Comparison of ENCODE assay signal across 26 cellular contexts in the genomic region with DNA sequence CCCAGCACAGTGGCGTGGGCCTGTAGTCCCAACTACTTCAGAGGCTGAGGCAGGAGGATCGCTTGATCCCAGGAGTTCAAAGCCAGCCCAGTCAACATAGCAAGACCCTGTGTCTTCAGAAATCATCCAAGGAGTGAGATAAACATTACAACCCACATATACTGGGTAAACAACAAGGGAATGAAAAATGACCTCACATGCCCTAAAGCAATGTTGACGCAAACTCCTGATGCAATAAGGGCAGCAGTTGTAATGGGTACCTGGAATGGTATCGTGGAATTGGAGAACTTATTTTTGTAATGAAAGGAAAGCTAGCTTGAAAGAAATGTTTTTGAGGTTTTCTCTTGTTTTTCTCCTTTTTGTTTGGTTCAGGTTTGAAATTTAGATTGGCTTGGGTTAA. TPM values are rescaled to one million over a fixed set of nuclear protein-coding genes. Genes with fewer than 3 reads are reported as not detected.
"Had no signal": no experiment of that assay in that cellular context is flagged by ENCODE, and none has a peak within 500 bp of the region (broad histone marks: within the 10 kb centered on the region; RNA-seq: fewer than 3 reads in every experiment).

No MANE protein-coding gene starts in this region.

- H3K4me1 ChIP-seq: sigmoid colon, upper lobe of right lung had no signal

- ATAC-seq: activated CD8-positive, alpha-beta T cell treated with anti-CD3 and anti-CD28 coated beads for 36 hours; activated T-helper 17 cell treated with anti-CD3 and anti-CD28 coated beads, Interleukin-2, amount 50 U/mL, for 72 hours; stimulated activated memory B cell treated with anti-CD40 and anti-IgM and Interleukin-4, amounts not matched to agents 10 μg/mL and 1 μg/mL and 100 μg/mL, for 72 hours; upper lobe of right lung had no signal

- H3K27ac ChIP-seq: dorsolateral prefrontal cortex, sigmoid colon, thoracic aorta, upper lobe of right lung had no signal

- H3K36me3 ChIP-seq: sigmoid colon, thoracic aorta, upper lobe of right lung had no signal

- H3K9me3 ChIP-seq: thoracic aorta, upper lobe of right lung had no signal

- H3K36me3 Mint-ChIP-seq: activated naive CD8-positive, alpha-beta T cell treated with anti-CD3 and anti-CD28 coated beads, Interleukin-2, amount 10 ng/mL, durations not matched to agents 7 days and 5 days; stimulated activated memory B cell treated with anti-CD40 and anti-IgM and Interleukin-4, amounts not matched to agents 10 μg/mL and 1 μg/mL and 100 μg/mL, for 72 hours had no signal

- H3K27me3 ChIP-seq: sigmoid colon, upper lobe of right lung had no signal

- H3K4me3 Mint-ChIP-seq: activated CD8-positive, alpha-beta T cell treated with anti-CD3 and anti-CD28 coated beads for 36 hours; activated naive CD8-positive, alpha-beta T cell treated with anti-CD3 and anti-CD28 coated beads, Interleukin-2, amount 10 ng/mL, durations not matched to agents 7 days and 5 days; activated T-helper 17 cell treated with anti-CD3 and anti-CD28 coated beads, Interleukin-2, amount 50 U/mL, for 72 hours; endodermal cell; nephron progenitor cell; stimulated activated memory B cell treated with anti-CD40 and anti-IgM and Interleukin-4, amounts not matched to agents 10 μg/mL and 1 μg/mL and 100 μg/mL, for 72 hours had no signal

- H3K4me3 ChIP-seq: dorsolateral prefrontal cortex, lung, sigmoid colon, thoracic aorta, upper lobe of right lung had no signal

- H3K27ac Mint-ChIP-seq: activated CD8-positive, alpha-beta T cell treated with anti-CD3 and anti-CD28 coated beads for 36 hours; activated naive CD8-positive, alpha-beta T cell treated with anti-CD3 and anti-CD28 coated beads, Interleukin-2, amount 10 ng/mL, durations not matched to agents 7 days and 5 days; activated T-helper 17 cell treated with anti-CD3 and anti-CD28 coated beads, Interleukin-2, amount 50 U/mL, for 72 hours; endodermal cell; nephron progenitor cell; stimulated activated memory B cell treated with anti-CD40 and anti-IgM and Interleukin-4, amounts not matched to agents 10 μg/mL and 1 μg/mL and 100 μg/mL, for 72 hours had no signal

- H3K9me3 Mint-ChIP-seq: activated CD8-positive, alpha-beta T cell treated with anti-CD3 and anti-CD28 coated beads for 36 hours; activated naive CD8-positive, alpha-beta T cell treated with anti-CD3 and anti-CD28 coated beads, Interleukin-2, amount 10 ng/mL, durations not matched to agents 7 days and 5 days; activated T-helper 17 cell treated with anti-CD3 and anti-CD28 coated beads, Interleukin-2, amount 50 U/mL, for 72 hours; endodermal cell had no signal

- H3K4me1 Mint-ChIP-seq: activated naive CD8-positive, alpha-beta T cell treated with anti-CD3 and anti-CD28 coated beads, Interleukin-2, amount 10 ng/mL, durations not matched to agents 7 days and 5 days; activated T-helper 17 cell treated with anti-CD3 and anti-CD28 coated beads, Interleukin-2, amount 50 U/mL, for 72 hours; endodermal cell; nephron progenitor cell; stimulated activated memory B cell treated with anti-CD40 and anti-IgM and Interleukin-4, amounts not matched to agents 10 μg/mL and 1 μg/mL and 100 μg/mL, for 72 hours had no signal

- DNase-seq: activated CD4-positive, alpha-beta T cell treated with anti-CD3 and anti-CD28 coated beads for 48 hours; activated CD4-positive, CD25-positive, alpha-beta regulatory T cell; activated CD8-positive, alpha-beta T cell treated with anti-CD3 and anti-CD28 coated beads for 36 hours; activated naive CD4-positive, alpha-beta T cell; activated naive CD8-positive, alpha-beta T cell treated with anti-CD3 and anti-CD28 coated beads, Interleukin-2, amount 10 ng/mL, durations not matched to agents 7 days and 5 days; activated T-cell treated with anti-CD3 and anti-CD28 coated beads, Interleukin-2, amount 50 U/mL, for 1 hour; amygdala; caudate nucleus; dorsolateral prefrontal cortex; endodermal cell; foreskin melanocyte; glutamatergic neuron; hippocampal formation; nephron progenitor cell; nucleus accumbens; sigmoid colon; stimulated activated CD4-positive, alpha-beta T cell treated with anti-CD3 and anti-CD28 coated beads, Interleukin-4, amount 100 ng/mL, for 4 hours; upper lobe of right lung had no signal

RNA-seq across cellular contexts. Expression of gene LGALS16, which starts 24.5 kb away (rescaled TPM):
- total RNA-seq: activated CD8-positive, alpha-beta T cell treated with anti-CD3 and anti-CD28 coated beads for 36 hours; activated naive CD8-positive, alpha-beta T cell treated with anti-CD3 and anti-CD28 coated beads, Interleukin-2, amount 10 ng/mL, durations not matched to agents 7 days and 5 days; activated T-helper 17 cell treated with anti-CD3 and anti-CD28 coated beads, Interleukin-2, amount 50 U/mL, for 72 hours; endodermal cell; epithelial cell of proximal tubule; fibroblast of lung; lung; myocyte; sigmoid colon; thoracic aorta; upper lobe of right lung had no signal
- polyA plus RNA-seq: fibroblast of lung, keratinocyte, lung, sigmoid colon had no signal

RNA-seq across cellular contexts. Expression of gene LGALS13, which starts 28.9 kb away (rescaled TPM):
- total RNA-seq: activated CD8-positive, alpha-beta T cell treated with anti-CD3 and anti-CD28 coated beads for 36 hours; activated naive CD8-positive, alpha-beta T cell treated with anti-CD3 and anti-CD28 coated beads, Interleukin-2, amount 10 ng/mL, durations not matched to agents 7 days and 5 days; activated T-helper 17 cell treated with anti-CD3 and anti-CD28 coated beads, Interleukin-2, amount 50 U/mL, for 72 hours; endodermal cell; epithelial cell of proximal tubule; fibroblast of lung; lung; myocyte; sigmoid colon; thoracic aorta; upper lobe of right lung had no signal
- polyA plus RNA-seq: fibroblast of lung, keratinocyte, lung, sigmoid colon had no signal
